Comparison of ENCODE assay signal across 1 cellular context in the genomic region with DNA sequence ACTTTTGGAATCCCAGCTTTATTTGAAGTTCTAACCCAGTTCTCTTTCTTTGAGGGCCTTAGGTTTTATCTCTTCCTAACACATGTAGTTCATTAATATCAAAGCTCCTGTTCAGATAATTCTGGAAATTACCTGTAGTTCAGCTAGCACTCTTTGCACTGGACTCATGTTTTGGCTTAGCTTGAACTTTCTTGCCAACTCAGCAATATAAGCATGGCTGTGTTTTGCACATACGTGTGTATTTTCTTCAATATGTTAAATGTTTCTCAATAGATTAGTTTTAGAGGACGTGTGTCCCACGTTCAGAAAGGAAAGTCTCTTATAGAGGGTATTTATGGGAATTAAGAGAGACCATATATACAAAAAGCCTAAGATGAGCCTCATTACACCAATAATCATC.
A peak's percentile ranks its signal among the peaks of the same experiment; 100 is the strongest.
TF ChIP-seq lines count a peak whose summit lies in the region.

No MANE protein-coding gene starts in this region.

TF ChIP-seq in K562, 482 proteins besides CTCF, POLR2A, EP300 and RAD21 (continued from another document):
- TF ChIP-seq CBFB (CRISPR knock-in tag; IDR thresholded peaks at IDR 0.05) (no peak), ZNF77 (CRISPR knock-in tag; IDR thresholded peaks at IDR 0.05) (no peak), ATF1 (CRISPR knock-in tag; IDR thresholded peaks at IDR 0.05) (no peak), ATF1 (tag; IDR thresholded peaks at IDR 0.05) (no peak), HEY1 (CRISPR knock-in tag; IDR thresholded peaks at IDR 0.05; ENCODE audit: borderline replicate concordance) (no peak), MAFF (IDR thresholded peaks at IDR 0.05; ENCODE audit: low read length) (peak; percentile 91), SMAD3 (CRISPR knock-in tag; conservative IDR thresholded peaks at IDR 0.05) (no peak)
